1 cellular context compared by ENCODE assay signal in the genomic region with DNA sequence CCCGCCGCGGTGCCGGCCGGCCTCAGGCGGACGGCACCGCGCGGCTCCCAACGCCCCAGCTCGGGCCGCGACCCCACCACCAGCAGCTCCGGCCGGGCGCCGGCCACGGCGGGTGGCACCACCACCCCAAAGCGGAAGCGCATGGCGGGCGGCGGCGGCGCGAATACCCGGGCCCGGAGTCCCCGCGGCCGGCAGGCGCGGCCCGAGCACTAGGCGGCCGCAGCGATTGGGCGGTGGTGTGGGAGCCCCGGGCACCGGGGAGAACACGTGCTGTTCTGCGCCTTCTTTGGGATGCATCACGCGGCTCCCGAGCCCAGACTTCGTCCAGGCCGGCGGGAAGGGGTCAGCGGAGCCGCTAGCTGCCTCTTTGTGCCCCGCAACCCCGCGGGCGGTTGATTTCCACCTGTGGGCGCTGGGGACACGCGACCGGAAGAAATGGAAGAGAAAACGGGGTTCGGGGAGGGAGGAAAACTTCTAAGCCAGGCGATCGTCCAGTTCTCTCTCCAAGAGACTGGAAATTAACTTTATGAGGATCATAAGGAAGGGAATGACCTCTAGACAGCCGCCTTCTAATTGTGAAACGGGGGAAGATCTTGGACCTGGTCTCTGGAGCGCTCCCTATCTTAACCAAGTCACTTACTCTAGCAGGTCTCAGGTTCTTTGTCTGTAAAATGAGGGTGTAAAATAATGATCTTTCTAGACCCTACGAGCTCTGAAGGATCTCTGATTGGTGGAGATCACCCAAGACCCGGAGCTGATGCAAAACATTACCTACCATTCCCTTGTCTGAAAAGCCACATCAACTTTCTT.
TF ChIP-seq lines count a peak whose summit lies in the region.

Gene EPM2A (minus strand): TSS at position 165 of the 810 bp plus-strand sequence. CDS start 22 bp downstream, at position 143.

TF ChIP-seq in IMR-90, 13 proteins besides CTCF, POLR2A, EP300 and RAD21:
- TF ChIP-seq MAZ (IDR thresholded peaks at IDR 0.05; ENCODE audit: borderline replicate concordance, low read depth, low read length) = no peak
- TF ChIP-seq FOS (IDR thresholded peaks at IDR 0.05; ENCODE audit: low read depth, low read length) = no peak
- peak; percentile 67 for TF ChIP-seq BHLHE40 (IDR thresholded peaks at IDR 0.05; ENCODE audit: low read depth, low read length)
- peak; percentile 87 for TF ChIP-seq USF2 (IDR thresholded peaks at IDR 0.05; ENCODE audit: low read depth, low read length)
- TF ChIP-seq MXI1 (IDR thresholded peaks at IDR 0.05; ENCODE audit: borderline replicate concordance, low read depth, low read length) = peak; percentile 51; the same call in 1 of the 2 replicates
- no peak for TF ChIP-seq RFX5 (IDR thresholded peaks at IDR 0.05; ENCODE audit: low read depth, low read length)
- TF ChIP-seq CEBPB (IDR thresholded peaks at IDR 0.05; ENCODE audit: low read depth, low read length) = no peak
